In genomic region chr19:45125975-45126493, GRCh38 we compare ENCODE assay signal across 8 cellular contexts. TPM values are rescaled to one million over a fixed set of nuclear protein-coding genes. Genes with fewer than 3 reads are reported as not detected.
A peak's percentile ranks its signal among the peaks of the same experiment; 100 is the strongest.
DNase-seq lines count a peak whose midpoint lies in the region; ATAC-seq and TF ChIP-seq lines count a peak whose summit lies in the region.

No MANE protein-coding gene starts in this region.

- no peaks in the 10 kb centered on the region for H3K36me3 ChIP-seq in GM23338 (ENCODE audit: insufficient read depth)
- H3K36me3 ChIP-seq in parathyroid adenoma (ENCODE audit: control insufficient read depth, insufficient read depth, low read length): no peaks in the 10 kb centered on the region
- H3K36me3 ChIP-seq in vagina: no peaks in the 10 kb centered on the region

- no peaks in the 10 kb centered on the region for H3K9me3 Mint-ChIP-seq in CD14-positive monocyte
- no peaks in the 10 kb centered on the region for H3K9me3 Mint-ChIP-seq in GM23338

- no peaks in the 10 kb centered on the region for H3K9me2 ChIP-seq in GM23338 (ENCODE audit: insufficient read depth)

- H3K27ac ChIP-seq in GM23338 (ENCODE audit: low read depth): no peak overlapping the region
- H3K27ac ChIP-seq in parathyroid adenoma: no peak overlapping the region
- H3K27ac ChIP-seq in vagina: no peak overlapping the region

- H3K4me1 ChIP-seq in GM23338 (ENCODE audit: insufficient read depth) (0 out of 2 replicates have a peak, but pooled peaks cover 2% of the 10 kb centered on the region), parathyroid adenoma (peaks cover 3% of the 10 kb centered on the region), vagina (peaks cover 42% of the 10 kb centered on the region)

- H2AFZ ChIP-seq in GM23338 (no peak overlapping the region), parathyroid adenoma (no peak overlapping the region)

- no peak overlapping the region for H3K4me3 Mint-ChIP-seq in CD14-positive monocyte
- no peak overlapping the region for H3K4me3 Mint-ChIP-seq in GM23338

- H3K9ac ChIP-seq in parathyroid adenoma: no peak overlapping the region

- intact Hi-C loops in CD14-positive monocyte (cut with micrococcal nuclease): no loop called here
- intact Hi-C loops in vagina (cut with DNase I): no loop called here

- peaks cover 0 to 3% (median 0%) of the 10 kb centered on the region in 3 donors for H3K27me3 Mint-ChIP-seq in CD14-positive monocyte (ENCODE audit: low read depth in 3 of 3)
- peaks cover 6% of the 10 kb centered on the region for H3K27me3 Mint-ChIP-seq in GM23338 (ENCODE audit: insufficient read depth, low read depth, poor library complexity)

- no peak overlapping the region for H3K4me3 ChIP-seq in GM23338
- H3K4me3 ChIP-seq in parathyroid adenoma (ENCODE audit: low read depth, low read length): no peak overlapping the region
- H3K4me3 ChIP-seq in vagina: no peak overlapping the region

- TF ChIP-seq POLR2A in vagina (IDR thresholded peaks at IDR 0.05): no peak

- 0 out of 2 replicates have a peak, but pooled peaks cover 2% of the 10 kb centered on the region for H3F3A ChIP-seq in GM23338 (replicated peaks; ENCODE audit: low read depth)

- H3K27me3 ChIP-seq in GM23338 (ENCODE audit: insufficient read depth) (no peaks in the 10 kb centered on the region), parathyroid adenoma (ENCODE audit: control insufficient read depth, insufficient read depth, low read length) (no peaks in the 10 kb centered on the region), vagina (no peaks in the 10 kb centered on the region)

- H3K36me3 Mint-ChIP-seq in CD14-positive monocyte: no peaks in the 10 kb centered on the region
- H3K36me3 Mint-ChIP-seq in GM23338 (ENCODE audit: low read depth): no peaks in the 10 kb centered on the region

- H4K20me1 ChIP-seq in GM23338 (replicated peaks; ENCODE audit: insufficient read depth): peaks cover 44% of the 10 kb centered on the region

- H3K4me1 Mint-ChIP-seq in CD14-positive monocyte: peaks cover 10% of the 10 kb centered on the region
- H3K4me1 Mint-ChIP-seq in GM23338: peaks cover 14% of the 10 kb centered on the region; the same call in 2 of the 3 replicates

- H3K9me3 ChIP-seq in parathyroid adenoma (ENCODE audit: control insufficient read depth, low read length) (no peaks in the 10 kb centered on the region), vagina (no peaks in the 10 kb centered on the region)

- peak; percentile 84 for TF ChIP-seq CTCF in CD14-positive monocyte (IDR thresholded peaks at IDR 0.05)
- TF ChIP-seq CTCF in GM23338 (conservative IDR thresholded peaks at IDR 0.05; ENCODE audit: low read depth in 2 of 2): peak; percentile 76 to 97
- TF ChIP-seq CTCF in parathyroid adenoma (IDR thresholded peaks at IDR 0.05): peak; percentile 78
- peak in 2 of 3 experiments; percentile 30 to 44 for TF ChIP-seq CTCF in vagina (IDR thresholded peaks at IDR 0.05)

- H3K79me2 ChIP-seq in GM23338 (replicated peaks; ENCODE audit: insufficient read depth): peaks cover 55% of the 10 kb centered on the region
- peaks cover 36% of the 10 kb centered on the region for H3K79me2 ChIP-seq in parathyroid adenoma

- peak; percentile 93 for ATAC-seq in GM23338

- H3K4me2 ChIP-seq in GM23338 (no peak overlapping the region), parathyroid adenoma (ENCODE audit: low read length) (no peak overlapping the region)

- H3K27ac Mint-ChIP-seq in CD14-positive monocyte: no peak overlapping the region
- no peak overlapping the region; the same call in 1 of the 2 replicates for H3K27ac Mint-ChIP-seq in GM23338

- DNase-seq in CD14-positive monocyte (ENCODE audit: low spot score) (no peak), GM23338 (ENCODE audit: low spot score) (peak; percentile 94), NOMO-1 (lab: John Stamatoyannopoulos, UW; ENCODE audit: unreplicated experiment in 2 of 2) (peak; percentile 3 to 25), activated T-cell treated with anti-CD3 and anti-CD28 coated beads for 24 hours (ENCODE audit: low read depth) (peak; percentile 61), fibroblast of peridontal ligament (ENCODE audit: extremely low read depth) (peak; percentile 26), vagina (ENCODE audit: extremely low spot score in 2 of 2) (no peak), cerebellar nuclear complex (lab: John Stamatoyannopoulos, UW) (no peak)

TF ChIP-seq in GM23338, 12 proteins besides CTCF, POLR2A, EP300 and RAD21:
- TF ChIP-seq ETS1 (IDR thresholded peaks at IDR 0.05): no peak
- 0 out of 2 replicates have a peak, but pooled peaks have one; percentile 17 for TF ChIP-seq CREB1 (CRISPR knock-in tag; IDR thresholded peaks at IDR 0.05; ENCODE audit: low read depth)
- TF ChIP-seq ZNF331 (CRISPR knock-in tag; IDR thresholded peaks at IDR 0.05; ENCODE audit: low read depth): no peak

RNA-seq across cellular contexts. Expression of gene PPP1R37, which starts 33.1 kb away (rescaled TPM):
- polyA plus RNA-seq in CD14-positive monocyte (under 1 TPM; 0.10 to 0.22 TPM), GM23338 (2016; fragmentation: Nextera tagmentation; extraction: Ambion mirVana) (6.9 and 7.8 TPM in 2 replicates)
- 33.3 and 47.2 TPM in 2 replicates for total RNA-seq in GM23338 (2014; rRNA removed; shearing (Covaris generic))
- 23.8 TPM for total RNA-seq in vagina

RNA-seq across cellular contexts. Expression of gene NKPD1, which starts 34.7 kb away (rescaled TPM):
- polyA plus RNA-seq in CD14-positive monocyte (not detected), GM23338 (2016; fragmentation: Nextera tagmentation; extraction: Ambion mirVana) (0.09 and 0.24 TPM in 2 replicates)
- total RNA-seq in GM23338 (2014; rRNA removed; shearing (Covaris generic)): 1.3 and 2.2 TPM in 2 replicates
- 14.0 TPM for total RNA-seq in vagina

RNA-seq across cellular contexts. Expression of gene GEMIN7, which starts 47.0 kb away (rescaled TPM):
- polyA plus RNA-seq in CD14-positive monocyte (10 to 100 TPM; 67.6 to 83.4 TPM), GM23338 (2016; fragmentation: Nextera tagmentation; extraction: Ambion mirVana) (90.5 and 91.6 TPM in 2 replicates)
- total RNA-seq in GM23338 (2014; rRNA removed; shearing (Covaris generic)): 49.6 and 52.6 TPM in 2 replicates
- total RNA-seq in vagina: 42.0 TPM

RNA-seq across cellular contexts. Expression of gene ZNF296, which starts 49.8 kb away (rescaled TPM):
- polyA plus RNA-seq in CD14-positive monocyte (1 to 10 TPM; 3.8 to 6.5 TPM), GM23338 (2016; fragmentation: Nextera tagmentation; extraction: Ambion mirVana) (16.5 and 18.6 TPM in 2 replicates)
- 10.3 and 13.4 TPM in 2 replicates for total RNA-seq in GM23338 (2014; rRNA removed; shearing (Covaris generic))
- 5.6 TPM for total RNA-seq in vagina

RNA-seq across cellular contexts. Expression of gene TRAPPC6A, which starts 52.0 kb away (rescaled TPM):
- polyA plus RNA-seq in CD14-positive monocyte (10 to 100 TPM; 63.4 to 82.7 TPM), GM23338 (2016; fragmentation: Nextera tagmentation; extraction: Ambion mirVana) (74.7 and 81.9 TPM in 2 replicates)
- total RNA-seq in GM23338 (2014; rRNA removed; shearing (Covaris generic)): 23.3 and 29.4 TPM in 2 replicates
- total RNA-seq in vagina: 28.7 TPM

Comparison
In these comparisons a context has a peak if more than half of its experiments do, and no peak if none do; other contexts are left out.
1. DNase-seq: peak in GM23338 (single experiment), NOMO-1 (2 of 2), activated T-cell treated with anti-CD3 and anti-CD28 coated beads for 24 hours (single experiment) and fibroblast of peridontal ligament (single experiment); none in CD14-positive monocyte (single experiment), vagina (0 of 2) and cerebellar nuclear complex (0 of 2).
2. Peak in every context shown above with its lines, with median percentiles within 50 percentile points of each other: CTCF ChIP-seq.